In the genomic region with DNA sequence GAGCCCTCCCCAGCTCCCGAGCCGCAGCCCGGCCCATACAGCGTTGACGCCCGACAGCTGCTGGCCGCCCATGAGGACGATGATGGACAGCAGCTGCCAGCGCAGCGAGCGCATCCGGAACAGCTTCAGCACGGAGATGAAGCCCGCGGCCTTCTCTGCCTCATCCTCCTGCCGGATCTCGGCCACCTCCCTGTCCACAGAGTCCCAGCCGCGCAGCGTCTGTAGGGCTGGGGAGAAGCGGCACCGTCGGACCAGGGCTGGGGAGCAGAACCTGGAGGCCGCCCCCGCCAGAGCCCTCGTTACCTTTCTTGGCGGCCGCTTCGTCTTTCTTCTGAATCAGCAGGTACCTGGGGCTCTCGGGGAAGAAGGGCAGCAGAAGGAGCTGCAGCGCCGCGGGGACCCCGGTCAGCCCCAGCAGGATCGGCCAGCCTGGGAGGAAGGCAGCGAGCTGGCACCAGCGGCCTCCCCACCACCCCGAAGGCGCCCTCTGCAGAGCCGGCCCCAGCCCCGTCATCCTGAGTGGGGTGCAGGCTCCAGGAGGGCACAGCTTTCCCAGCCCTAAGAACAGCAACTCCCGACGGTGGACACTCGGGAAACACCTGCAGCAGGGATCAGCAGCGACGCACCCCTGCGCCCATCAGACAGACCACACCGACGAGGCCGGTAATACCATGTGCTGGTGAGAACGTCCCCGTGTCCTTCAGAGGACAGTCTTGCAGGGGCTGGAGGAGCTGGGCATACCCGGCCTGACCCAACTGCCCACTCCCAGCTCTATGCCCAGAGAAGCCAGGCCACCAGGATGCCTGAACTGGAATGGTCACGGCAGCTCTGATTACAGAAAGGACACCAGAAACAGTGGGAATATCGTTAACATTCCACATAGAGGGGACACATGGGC, we compare ENCODE assay signal across 24 cellular contexts. TPM values are rescaled to one million over a fixed set of nuclear protein-coding genes. Genes with fewer than 3 reads are reported as not detected.
"Had no signal": no experiment of that assay in that cellular context is flagged by ENCODE, and none has a peak within 500 bp of the region (broad histone marks: within the 10 kb centered on the region; RNA-seq: fewer than 3 reads in every experiment).

No MANE protein-coding gene starts in this region.

- H3K27ac ChIP-seq: ascending aorta, gastrocnemius medialis, heart left ventricle, thoracic aorta had no signal

- H3K4me3 ChIP-seq: ascending aorta, gastrocnemius medialis, smooth muscle cell, thoracic aorta had no signal

- DNase-seq: activated CD4-positive, alpha-beta T cell treated with anti-CD3 and anti-CD28 coated beads, Interleukin-2, amount 10 ng/mL, durations not matched to agents 7 days and 5 days; activated CD8-positive, alpha-beta memory T cell treated with anti-CD3 and anti-CD28 coated beads, Interleukin-2, amount 50 U/mL, for 4 hours; activated effector memory CD4-positive, alpha-beta T cell treated with Interleukin-2 at 50 U/mL for 16 hours; activated naive CD4-positive, alpha-beta T cell treated with anti-CD3 and anti-CD28 coated beads, Interleukin-2, amount 50 U/mL, for 16 hours; activated T-cell treated with anti-CD3 and anti-CD28 coated beads, Interleukin-2, amount 50 U/mL, for 48 hours; cerebellar nuclear complex; cortex of kidney; effector CD4-positive, alpha-beta T cell; gastrocnemius medialis; heart left ventricle; immature natural killer cell; nephron progenitor cell; occipital lobe; stimulated activated CD4-positive, alpha-beta T cell treated with anti-CD3 and anti-CD28 coated beads, Interleukin-4, amount 100 ng/mL, for 1 hour had no signal

- H3K36me3 ChIP-seq: ascending aorta, heart left ventricle, thoracic aorta had no signal

- H3K4me2 ChIP-seq: smooth muscle cell had no signal

- H3K4me1 ChIP-seq: ascending aorta, gastrocnemius medialis, heart left ventricle had no signal

- H3K9me3 ChIP-seq: gastrocnemius medialis had no signal

- H3K27me3 ChIP-seq: ascending aorta, gastrocnemius medialis had no signal

RNA-seq across cellular contexts. Expression of a gene that starts 13.8 kb away (rescaled TPM):
- total RNA-seq: activated CD4-positive, alpha-beta T cell treated with anti-CD3 and anti-CD28 coated beads, Interleukin-2, amount 10 ng/mL, durations not matched to agents 7 days and 5 days; ascending aorta; esophagus mucosa; gastrocnemius medialis; lung microvascular endothelial cell; myocyte; occipital lobe; progenitor cell of endocrine pancreas; right cardiac atrium; smooth muscle cell; T-helper 1 cell treated with Interleukin-12 subunit alpha and Interleukin-12 subunit beta and Interleukin-4 antibody, amounts not matched to agents 30 ng/mL and 1 ng/mL, for 36 hours; thoracic aorta; urinary bladder had no signal
- polyA plus RNA-seq: immature natural killer cell, right cardiac atrium, smooth muscle cell, urinary bladder had no signal

RNA-seq across cellular contexts. Expression of a gene that starts 29.4 kb away (rescaled TPM):
- total RNA-seq: activated CD4-positive, alpha-beta T cell treated with anti-CD3 and anti-CD28 coated beads, Interleukin-2, amount 10 ng/mL, durations not matched to agents 7 days and 5 days; progenitor cell of endocrine pancreas; T-helper 1 cell treated with Interleukin-12 subunit alpha and Interleukin-12 subunit beta and Interleukin-4 antibody, amounts not matched to agents 30 ng/mL and 1 ng/mL, for 36 hours had no signal
- polyA plus RNA-seq: smooth muscle cell had no signal
